ENCODE assay signal across 19 cellular contexts in genomic region chr6:91341473-91341872, GRCh38.
DNase-seq lines count a peak whose midpoint lies in the region; ATAC-seq, FAIRE-seq and TF ChIP-seq lines count a peak whose summit lies in the region.
"Had no signal": no experiment of that assay in that cellular context is flagged by ENCODE, and none has a peak within 500 bp of the region (broad histone marks: within the 10 kb centered on the region; RNA-seq: fewer than 3 reads in every experiment).

No MANE protein-coding gene starts in this region.

- ATAC-seq in GM18909 (IDR thresholded peaks at IDR 0.05; ENCODE audit: poor library complexity, unreplicated experiment), result no peak
- ATAC-seq: A549; CD8-positive, alpha-beta T cell; HCT116 had no signal

- FAIRE-seq in H1 (lab: Jason Lieb, UNC), result peak; percentile 39
- FAIRE-seq: A549, D721Med, H54, HTR-8/SVneo had no signal

- no peaks in the 10 kb centered on the region for H4K20me1 ChIP-seq in H1 (replicated peaks in 1 of 2; ENCODE audit: control insufficient read depth in 1 of 2, insufficient read depth in 2 of 2, low read length in 2 of 2)
- no peaks in the 10 kb centered on the region for H4K20me1 ChIP-seq in smooth muscle cell (ENCODE audit: low read depth)

- no peaks in the 10 kb centered on the region for H3K9me3 Mint-ChIP-seq in activated T-cell treated with anti-CD3 and anti-CD28 coated beads, Interleukin-2, amount 50 U/mL, for 24 hours
- H3K9me3 Mint-ChIP-seq: CD8-positive, alpha-beta T cell had no signal

- H3K4me2 ChIP-seq in H1 (ENCODE audit: insufficient read depth in 1 of 2, low read depth in 2 of 2, low read length in 2 of 2) (peak overlapping the region; percentile 60 to 63), smooth muscle cell (no peak overlapping the region)
- H3K4me2 ChIP-seq: A549 had no signal

- DNase-seq in ELF-1 (ENCODE audit: low read depth, low spot score) (peak; percentile 49), H1 (ENCODE audit: low read depth in 1 of 2, low spot score in 2 of 2) (no peak), smooth muscle cell (lab: John Stamatoyannopoulos, UW; ENCODE audit: unreplicated experiment) (no peak)
- DNase-seq in activated T-cell treated with anti-CD3 and anti-CD28 coated beads, Interleukin-2, amount 50 U/mL, for 24 hours, result no peak
- DNase-seq: AML-193; CD8-positive, alpha-beta T cell; GDM1; HFFc6; KG1 had no signal

- peak overlapping the region; percentile 8 for H3K4me3 ChIP-seq in HUES64 (ENCODE audit: low read length)
- H3K4me3 ChIP-seq in H1 (ENCODE audit: extremely low read depth in 1 of 4, insufficient read depth in 2 of 4, low read depth in 3 of 4, low read length in 4 of 4), result peak overlapping the region in 2 of 4 experiments; percentile 2 to 42; a peak in 4 of 8 replicates
- peak overlapping the region; percentile 40 for H3K4me3 ChIP-seq in iPS-20b (ENCODE audit: low read length)
- H3K4me3 ChIP-seq in smooth muscle cell, result no peak overlapping the region
- H3K4me3 ChIP-seq: A549 had no signal

- H3K9me3 ChIP-seq in HUES64 (ENCODE audit: insufficient read depth, low read depth, low read length), result no peaks in the 10 kb centered on the region
- H3K9me3 ChIP-seq in H1 (ENCODE audit: insufficient read depth in 2 of 2, low read depth in 1 of 2, low read length in 1 of 2), result no peaks in the 10 kb centered on the region
- no peaks in the 10 kb centered on the region for H3K9me3 ChIP-seq in iPS-20b (ENCODE audit: insufficient read depth, low read depth, low read length)
- H3K9me3 ChIP-seq in smooth muscle cell (replicated peaks; ENCODE audit: low read depth), result no peaks in the 10 kb centered on the region
- H3K9me3 ChIP-seq: A549 had no signal

- no peak overlapping the region for H3K14ac ChIP-seq in H1 (ENCODE audit: insufficient read length)

- no peak overlapping the region for H2AK5ac ChIP-seq in H1 (ENCODE audit: low read depth, low read length)

- no peak for TF ChIP-seq POLR2A in H1 (IDR thresholded peaks at IDR 0.05; ENCODE audit: control extremely low read depth in 1 of 2, low read depth in 2 of 2, low read length in 2 of 2)

- H3K18ac ChIP-seq in H1 (ENCODE audit: extremely low read depth, low read length), result 0 out of 2 replicates have a peak overlapping the region, but pooled peaks have one; percentile 19

- no peaks in the 10 kb centered on the region for H3K23me2 ChIP-seq in H1 (ENCODE audit: low read depth, low read length)

- no peak for TF ChIP-seq EP300 in H1 (IDR thresholded peaks at IDR 0.05; ENCODE audit: borderline replicate concordance in 1 of 2, low read depth in 2 of 2, low read length in 2 of 2)

- no peak overlapping the region for H3K4me3 Mint-ChIP-seq in activated T-cell treated with anti-CD3 and anti-CD28 coated beads, Interleukin-2, amount 50 U/mL, for 24 hours
- H3K4me3 Mint-ChIP-seq: CD8-positive, alpha-beta T cell; HFFc6 had no signal

- no peak overlapping the region for H2BK12ac ChIP-seq in H1 (ENCODE audit: low read depth, low read length)

- H4K8ac ChIP-seq in H1 (ENCODE audit: extremely low read depth, insufficient read depth, low read length), result no peak overlapping the region

- H3K9ac ChIP-seq in HUES64 (ENCODE audit: low read depth, low read length) (no peak overlapping the region), H1 (replicated peaks in 1 of 4; ENCODE audit: extremely low read depth in 1 of 4, low read depth in 3 of 4, low read length in 3 of 4) (no peak overlapping the region), iPS-20b (ENCODE audit: low read depth, low read length) (peak overlapping the region; percentile 2; the same call in 1 of the 2 replicates), smooth muscle cell (ENCODE audit: low read depth) (no peak overlapping the region)

- no peaks in the 10 kb centered on the region for H3K79me1 ChIP-seq in H1 (ENCODE audit: low read depth, low read length)

- H3K27ac ChIP-seq in HUES64 (ENCODE audit: low read depth, low read length) (peak overlapping the region; percentile 51; the same call in 1 of the 2 replicates), H1 (ENCODE audit: low read depth, low read length) (no peak overlapping the region), iPS-20b (ENCODE audit: low read length) (no peak overlapping the region), smooth muscle cell (ENCODE audit: low read depth) (no peak overlapping the region)
- H3K27ac ChIP-seq: 22Rv1, A549, C4-2B had no signal

- no peak overlapping the region for H2BK15ac ChIP-seq in H1 (ENCODE audit: low read length)

- H3K4me1 Mint-ChIP-seq in activated T-cell treated with anti-CD3 and anti-CD28 coated beads, Interleukin-2, amount 50 U/mL, for 24 hours (ENCODE audit: low read depth), result no peaks in the 10 kb centered on the region

- no peak overlapping the region for H2BK20ac ChIP-seq in H1 (ENCODE audit: low read length)

- H4K5ac ChIP-seq in H1 (ENCODE audit: insufficient read length, low read depth, low read length), result no peak overlapping the region

- no peaks in the 10 kb centered on the region for H3K36me3 Mint-ChIP-seq in activated T-cell treated with anti-CD3 and anti-CD28 coated beads, Interleukin-2, amount 50 U/mL, for 24 hours (ENCODE audit: low read depth)
- H3K36me3 Mint-ChIP-seq: CD8-positive, alpha-beta T cell had no signal

- H3K27ac Mint-ChIP-seq in activated T-cell treated with anti-CD3 and anti-CD28 coated beads, Interleukin-2, amount 50 U/mL, for 24 hours, result no peak overlapping the region
- H3K27ac Mint-ChIP-seq: CD8-positive, alpha-beta T cell; HFFc6 had no signal

- CTCF ChIA-PET in H1 (lab: Charles Lee; ENCODE audit: partially characterized antibody), result interaction anchor here (0.6 to 1.4 kb wide), 5 partner anchors 10 to 983 kb away, joined by 3 to 5 read pairs (median 3); no protein-coding TSS in a partner anchor

- H3K27me3 Mint-ChIP-seq in activated T-cell treated with anti-CD3 and anti-CD28 coated beads, Interleukin-2, amount 50 U/mL, for 24 hours, result no peaks in the 10 kb centered on the region

- H2AFZ ChIP-seq in H1 (ENCODE audit: low read length) (no peak overlapping the region), smooth muscle cell (ENCODE audit: low read depth) (no peak overlapping the region)

- H3K36me3 ChIP-seq in HUES64 (ENCODE audit: insufficient read depth, low read length), result no peaks in the 10 kb centered on the region
- no peaks in the 10 kb centered on the region; a peak in 1 of 8 replicates for H3K36me3 ChIP-seq in H1 (ENCODE audit: control insufficient read depth in 2 of 4, insufficient read depth in 4 of 4, low read length in 3 of 4)
- H3K36me3 ChIP-seq in iPS-20b (ENCODE audit: insufficient read depth, low read depth, low read length), result no peaks in the 10 kb centered on the region
- H3K36me3 ChIP-seq in smooth muscle cell (ENCODE audit: low read depth), result no peaks in the 10 kb centered on the region

- TF ChIP-seq CTCF in H1 (IDR thresholded peaks at IDR 0.05; ENCODE audit: control extremely low read depth in 1 of 3, insufficient read depth in 1 of 3, low read depth in 1 of 3, low read length in 3 of 3) (no peak), smooth muscle cell (IDR thresholded peaks at IDR 0.05; ENCODE audit: borderline replicate concordance, insufficient read depth, poor library complexity, severe bottlenecking) (no peak)

- H3K23ac ChIP-seq in H1 (ENCODE audit: insufficient read length), result no peak overlapping the region

- no peaks in the 10 kb centered on the region for H3F3A ChIP-seq in smooth muscle cell (ENCODE audit: low read depth)

- H2BK5ac ChIP-seq in H1 (ENCODE audit: low read depth, low read length), result no peak overlapping the region

- H4K91ac ChIP-seq in H1 (replicated peaks; ENCODE audit: insufficient read length, low read length), result no peak overlapping the region

- no peak for TF ChIP-seq RAD21 in H1 (IDR thresholded peaks at IDR 0.05 in 1 of 2, conservative IDR thresholded peaks at IDR 0.05 in 1 of 2; ENCODE audit: low read depth in 2 of 2, low read length in 2 of 2)

- H3K79me2 ChIP-seq in H1 (ENCODE audit: control insufficient read depth in 1 of 2, insufficient read depth in 2 of 2, low read length in 2 of 2) (no peaks in the 10 kb centered on the region), smooth muscle cell (ENCODE audit: low read depth) (no peaks in the 10 kb centered on the region)

- no peaks in the 10 kb centered on the region for H3K27me3 ChIP-seq in HUES64 (ENCODE audit: insufficient read depth, low read length)
- H3K27me3 ChIP-seq in H1 (replicated peaks in 1 of 4; ENCODE audit: control insufficient read depth in 3 of 4, extremely low read depth in 1 of 4, insufficient read depth in 3 of 4, low read length in 3 of 4), result no peaks in the 10 kb centered on the region
- no peaks in the 10 kb centered on the region for H3K27me3 ChIP-seq in iPS-20b (ENCODE audit: insufficient read depth, low read length)
- H3K27me3 ChIP-seq in smooth muscle cell (ENCODE audit: low read depth), result peaks cover 12% of the 10 kb centered on the region

- peaks cover 21% of the 10 kb centered on the region for H3K4me1 ChIP-seq in HUES64 (ENCODE audit: insufficient read depth, low read length)
- H3K4me1 ChIP-seq in H1 (replicated peaks in 1 of 4; ENCODE audit: control insufficient read depth in 3 of 4, insufficient read depth in 4 of 4, low read length in 3 of 4), result peaks cover 0 to 8% (median 5%) of the 10 kb centered on the region in 4 experiments; a peak in 3 of 7 replicates
- H3K4me1 ChIP-seq in iPS-20b (ENCODE audit: insufficient read depth, low read length), result peaks cover 15% of the 10 kb centered on the region
- peaks cover 14% of the 10 kb centered on the region for H3K4me1 ChIP-seq in smooth muscle cell (ENCODE audit: low read depth)
- H3K4me1 ChIP-seq: A549 had no signal

- POLR2A ChIA-PET in H1 (lab: Charles Lee; ENCODE audit: partially characterized antibody), result no interaction called here

- H2BK120ac ChIP-seq in H1 (replicated peaks; ENCODE audit: low read depth, low read length), result no peak overlapping the region

- no peak overlapping the region for H3K56ac ChIP-seq in H1 (replicated peaks; ENCODE audit: insufficient read length, low read depth, low read length)

- 30% methylated on average over 3 of the region's 3 CpGs for WGBS in HUES64
- WGBS in H1 (ENCODE audit: extremely low coverage in 1 of 2, insufficient coverage in 1 of 2, insufficient read length in 1 of 2, insufficient replicate concordance in 2 of 2, low coverage in 1 of 2, low lambda C conversion rate in 2 of 2, missing lambda C conversion rate in 1 of 2), 2 experiments, result 35% methylated on average over 3 of the region's 3 CpGs; no CpG with 5 or more reads in 1 of the 2 experiments
- WGBS in smooth muscle cell (ENCODE audit: low lambda C conversion rate), result 50% methylated on average over 3 of the region's 3 CpGs

- no peak overlapping the region for H3K4ac ChIP-seq in H1 (replicated peaks; ENCODE audit: insufficient read length, low read depth, low read length)

TF ChIP-seq in H1, 55 proteins besides CTCF, POLR2A, EP300 and RAD21:
- TF ChIP-seq SUZ12 (IDR thresholded peaks at IDR 0.05; ENCODE audit: low read length), result no peak
- no peak for TF ChIP-seq KDM5A (IDR thresholded peaks at IDR 0.05; ENCODE audit: low read length)
- TF ChIP-seq SIN3A (conservative IDR thresholded peaks at IDR 0.05 in 1 of 2, IDR thresholded peaks at IDR 0.05 in 1 of 2; ENCODE audit: low read depth in 1 of 2, low read length in 2 of 2), result peak in 1 of 2 experiments; percentile 56; a peak in 1 of 4 replicates
TF ChIP-seq in H1: peak in this region for 1.
